In the genomic region with DNA sequence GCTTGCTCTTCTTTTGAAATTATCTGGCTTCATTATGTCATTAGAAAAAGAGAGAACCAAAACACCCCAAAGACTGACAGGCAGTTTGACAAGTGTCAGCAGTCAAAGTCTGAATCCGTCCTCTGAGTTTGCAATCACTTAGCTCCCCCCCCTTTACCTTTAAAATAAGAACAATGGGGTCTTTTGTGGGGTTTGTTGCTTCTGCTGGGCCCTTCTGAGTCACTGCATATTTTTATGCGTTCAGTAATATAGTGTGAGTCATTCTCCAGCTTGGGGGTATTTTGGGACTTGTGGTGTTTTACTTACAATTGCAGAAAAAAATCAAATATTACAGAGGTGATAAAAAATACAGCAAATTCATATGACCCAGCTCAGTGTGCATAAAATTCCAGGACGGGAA, we compare ENCODE assay signal across 13 cellular contexts.
A peak's percentile ranks its signal among the peaks of the same experiment; 100 is the strongest.
DNase-seq lines count a peak whose midpoint lies in the region; ATAC-seq and TF ChIP-seq lines count a peak whose summit lies in the region.
"Had no signal": no experiment of that assay in that cellular context is flagged by ENCODE, and none has a peak within 500 bp of the region (broad histone marks: within the 10 kb centered on the region; RNA-seq: fewer than 3 reads in every experiment).

No MANE protein-coding gene starts in this region.

- H3K4me3 Mint-ChIP-seq in activated CD8-positive, alpha-beta T cell treated with anti-CD3 and anti-CD28 coated beads, Interleukin-2, amount 10 ng/mL, durations not matched to agents 7 days and 5 days = no peak overlapping the region
- H3K4me3 Mint-ChIP-seq: activated naive CD4-positive, alpha-beta T cell treated with anti-CD3 and anti-CD28 coated beads, Interleukin-2, amount 10 ng/mL, durations not matched to agents 7 days and 5 days had no signal

- H3K27ac ChIP-seq in PC-3 (ENCODE audit: low read length) = peak overlapping the region; percentile 87
- H3K27ac ChIP-seq in dorsolateral prefrontal cortex = peak overlapping the region in 58 of 59 donors; percentile 13 to 95 (median 86)
- H3K27ac ChIP-seq: hepatocyte had no signal

- no peaks in the 10 kb centered on the region for H4K20me1 ChIP-seq in PC-3 (ENCODE audit: low read length)

- no peaks in the 10 kb centered on the region for H3K36me3 Mint-ChIP-seq in activated CD8-positive, alpha-beta T cell treated with anti-CD3 and anti-CD28 coated beads, Interleukin-2, amount 10 ng/mL, durations not matched to agents 7 days and 5 days (ENCODE audit: low read depth)
- H3K36me3 Mint-ChIP-seq: activated naive CD4-positive, alpha-beta T cell treated with anti-CD3 and anti-CD28 coated beads, Interleukin-2, amount 10 ng/mL, durations not matched to agents 7 days and 5 days had no signal

- TF ChIP-seq CTCF in PC-3 (conservative IDR thresholded peaks at IDR 0.05; ENCODE audit: low read depth, low read length) (no peak), dorsolateral prefrontal cortex (IDR thresholded peaks at IDR 0.05 in 54 of 56, conservative IDR thresholded peaks at IDR 0.05 in 2 of 56; ENCODE audit: low read depth in 1 of 56, partially characterized antibody in 56 of 56) (peak in 1 of 56 donors; percentile 17)

- no peaks in the 10 kb centered on the region for H3K9me3 ChIP-seq in PC-3 (ENCODE audit: low read length)
- H3K9me3 ChIP-seq: Caco-2 had no signal

- H3K36me3 ChIP-seq in PC-3 (ENCODE audit: low read depth, low read length) = no peaks in the 10 kb centered on the region

- ATAC-seq in PC-3 = peak; percentile 93
- ATAC-seq in activated CD8-positive, alpha-beta T cell treated with anti-CD3 and anti-CD28 coated beads, Interleukin-2, amount 10 ng/mL, durations not matched to agents 7 days and 5 days = no peak

- no peak overlapping the region for H2AFZ ChIP-seq in PC-3 (ENCODE audit: low read length)
- H2AFZ ChIP-seq: hepatocyte had no signal

- H3K27me3 ChIP-seq in PC-3 (ENCODE audit: low read length) (no peaks in the 10 kb centered on the region), dorsolateral prefrontal cortex (peaks cover 0 to 3% (median 0%) of the 10 kb centered on the region in 45 donors)
- H3K27me3 ChIP-seq: hepatocyte had no signal

- H3K9me2 ChIP-seq in PC-3 (replicated peaks; ENCODE audit: low read length) = no peaks in the 10 kb centered on the region

- H3K27me3 Mint-ChIP-seq in activated CD8-positive, alpha-beta T cell treated with anti-CD3 and anti-CD28 coated beads, Interleukin-2, amount 10 ng/mL, durations not matched to agents 7 days and 5 days (ENCODE audit: low read depth) = peaks cover 3% of the 10 kb centered on the region

- H3K4me3 ChIP-seq in PC-3 (ENCODE audit: low read length) = peak overlapping the region; percentile 27; the same call in 1 of the 2 replicates
- H3K4me3 ChIP-seq in dorsolateral prefrontal cortex = no peak overlapping the region
- H3K4me3 ChIP-seq: hepatocyte had no signal

- peak overlapping the region; percentile 4; the same call in 1 of the 2 replicates for H3K9ac ChIP-seq in PC-3 (ENCODE audit: low read length)

- H3K27ac Mint-ChIP-seq in activated CD8-positive, alpha-beta T cell treated with anti-CD3 and anti-CD28 coated beads, Interleukin-2, amount 10 ng/mL, durations not matched to agents 7 days and 5 days = no peak overlapping the region
- H3K27ac Mint-ChIP-seq: activated naive CD4-positive, alpha-beta T cell treated with anti-CD3 and anti-CD28 coated beads, Interleukin-2, amount 10 ng/mL, durations not matched to agents 7 days and 5 days had no signal

- no peaks in the 10 kb centered on the region for H3F3A ChIP-seq in PC-3 (ENCODE audit: low read length, unreplicated experiment)

- DNase-seq in EL (peak; percentile 62), PC-3 (peak; percentile 82), dorsolateral prefrontal cortex (no peak), non-pigmented ciliary epithelial cell (ENCODE audit: low read depth) (peak; percentile 52), AML-193 (lab: John Stamatoyannopoulos, UW) (no peak), HUDEP-2 (lab: John Stamatoyannopoulos, UW; ENCODE audit: unreplicated experiment in 76 of 76) (no peak)
- DNase-seq in activated CD8-positive, alpha-beta T cell treated with anti-CD3 and anti-CD28 coated beads, Interleukin-2, amount 10 ng/mL, durations not matched to agents 7 days and 5 days = no peak
- no peak for DNase-seq in stimulated activated CD4-positive, alpha-beta T cell treated with anti-CD3 and anti-CD28 coated beads, Interleukin-4, amount 100 ng/mL, for 24 hours
- DNase-seq: activated CD4-positive, alpha-beta T cell treated with anti-CD3 and anti-CD28 coated beads, Interleukin-2, amount 50 U/mL, for 4 hours; activated naive CD4-positive, alpha-beta T cell treated with anti-CD3 and anti-CD28 coated beads, Interleukin-2, amount 10 ng/mL, durations not matched to agents 7 days and 5 days; Caco-2; posterior cingulate gyrus had no signal

- no TSS peak for BruUV-seq in PC-3 (replicated peaks; lab: Mats Ljungman, UMichigan)

- H3K4me1 Mint-ChIP-seq in activated CD8-positive, alpha-beta T cell treated with anti-CD3 and anti-CD28 coated beads, Interleukin-2, amount 10 ng/mL, durations not matched to agents 7 days and 5 days (ENCODE audit: low read depth) = no peaks in the 10 kb centered on the region
- H3K4me1 Mint-ChIP-seq: activated naive CD4-positive, alpha-beta T cell treated with anti-CD3 and anti-CD28 coated beads, Interleukin-2, amount 10 ng/mL, durations not matched to agents 7 days and 5 days had no signal

- no peaks in the 10 kb centered on the region for H3K79me2 ChIP-seq in PC-3 (ENCODE audit: low read length)
- H3K79me2 ChIP-seq: hepatocyte had no signal

- intact Hi-C loops in PC-3 (cut with micrococcal nuclease) (no loop called here), dorsolateral prefrontal cortex (cut with DNase I) (loop anchor here (2.0 to 10.0 kb wide), 8 partner anchors 195 to 1123 kb away; partner anchors contain the start of gene SALL1 (in 1 of the 2))

- peaks cover 20% of the 10 kb centered on the region for H3K4me1 ChIP-seq in PC-3 (ENCODE audit: insufficient read depth, low read length)

- peak overlapping the region; percentile 70 for H3K4me2 ChIP-seq in PC-3 (ENCODE audit: low read length)
- H3K4me2 ChIP-seq: hepatocyte had no signal

- POLR2A ChIA-PET in PC-3 (lab: Charles Lee; ENCODE audit: unreplicated experiment) = interaction anchor here (0.5 kb wide), 1 partner anchor 56 kb away, joined by 3 read pairs; no protein-coding TSS in a partner anchor
- POLR2A ChIA-PET in activated CD8-positive, alpha-beta T cell treated with anti-CD3 and anti-CD28 coated beads, Interleukin-2, amount 10 ng/mL, durations not matched to agents 7 days and 5 days (lab: Charles Lee) = no interaction called here

- CTCF ChIA-PET in PC-3 (lab: Charles Lee) = interaction anchor here (0.7 to 1.6 kb wide), 2 partner anchors 21 to 55 kb away, joined by 4 read pairs; no protein-coding TSS in a partner anchor
- CTCF ChIA-PET in activated CD8-positive, alpha-beta T cell treated with anti-CD3 and anti-CD28 coated beads, Interleukin-2, amount 10 ng/mL, durations not matched to agents 7 days and 5 days (lab: Charles Lee) = no interaction called here

- no peaks in the 10 kb centered on the region for H3K9me3 Mint-ChIP-seq in activated CD8-positive, alpha-beta T cell treated with anti-CD3 and anti-CD28 coated beads, Interleukin-2, amount 10 ng/mL, durations not matched to agents 7 days and 5 days (ENCODE audit: insufficient read depth)
- H3K9me3 Mint-ChIP-seq: activated naive CD4-positive, alpha-beta T cell treated with anti-CD3 and anti-CD28 coated beads, Interleukin-2, amount 10 ng/mL, durations not matched to agents 7 days and 5 days had no signal

Comparison
In these comparisons a context has a peak if more than half of its experiments do, and no peak if none do; other contexts are left out.
1. DNase-seq: peak in EL (single experiment), PC-3 (single experiment) and non-pigmented ciliary epithelial cell (single experiment); none in dorsolateral prefrontal cortex (0 of 10), AML-193 (0 of 2), HUDEP-2 (0 of 76), activated CD8-positive, alpha-beta T cell treated with anti-CD3 and anti-CD28 coated beads, Interleukin-2, amount 10 ng/mL, durations not matched to agents 7 days and 5 days (single experiment) and stimulated activated CD4-positive, alpha-beta T cell treated with anti-CD3 and anti-CD28 coated beads, Interleukin-4, amount 100 ng/mL, for 24 hours (single experiment).